Comparison of ENCODE assay signal across 9 cellular contexts in genomic region chr9:116153765-116154333, GRCh38. TPM values are rescaled to one million over a fixed set of nuclear protein-coding genes. Genes with fewer than 3 reads are reported as not detected.
DNase-seq lines count a peak whose midpoint lies in the region; TF ChIP-seq lines count a peak whose summit lies in the region.
"Had no signal": no experiment of that assay in that cellular context is flagged by ENCODE, and none has a peak within 500 bp of the region (broad histone marks: within the 10 kb centered on the region; RNA-seq: fewer than 3 reads in every experiment).

A gene with protein sequence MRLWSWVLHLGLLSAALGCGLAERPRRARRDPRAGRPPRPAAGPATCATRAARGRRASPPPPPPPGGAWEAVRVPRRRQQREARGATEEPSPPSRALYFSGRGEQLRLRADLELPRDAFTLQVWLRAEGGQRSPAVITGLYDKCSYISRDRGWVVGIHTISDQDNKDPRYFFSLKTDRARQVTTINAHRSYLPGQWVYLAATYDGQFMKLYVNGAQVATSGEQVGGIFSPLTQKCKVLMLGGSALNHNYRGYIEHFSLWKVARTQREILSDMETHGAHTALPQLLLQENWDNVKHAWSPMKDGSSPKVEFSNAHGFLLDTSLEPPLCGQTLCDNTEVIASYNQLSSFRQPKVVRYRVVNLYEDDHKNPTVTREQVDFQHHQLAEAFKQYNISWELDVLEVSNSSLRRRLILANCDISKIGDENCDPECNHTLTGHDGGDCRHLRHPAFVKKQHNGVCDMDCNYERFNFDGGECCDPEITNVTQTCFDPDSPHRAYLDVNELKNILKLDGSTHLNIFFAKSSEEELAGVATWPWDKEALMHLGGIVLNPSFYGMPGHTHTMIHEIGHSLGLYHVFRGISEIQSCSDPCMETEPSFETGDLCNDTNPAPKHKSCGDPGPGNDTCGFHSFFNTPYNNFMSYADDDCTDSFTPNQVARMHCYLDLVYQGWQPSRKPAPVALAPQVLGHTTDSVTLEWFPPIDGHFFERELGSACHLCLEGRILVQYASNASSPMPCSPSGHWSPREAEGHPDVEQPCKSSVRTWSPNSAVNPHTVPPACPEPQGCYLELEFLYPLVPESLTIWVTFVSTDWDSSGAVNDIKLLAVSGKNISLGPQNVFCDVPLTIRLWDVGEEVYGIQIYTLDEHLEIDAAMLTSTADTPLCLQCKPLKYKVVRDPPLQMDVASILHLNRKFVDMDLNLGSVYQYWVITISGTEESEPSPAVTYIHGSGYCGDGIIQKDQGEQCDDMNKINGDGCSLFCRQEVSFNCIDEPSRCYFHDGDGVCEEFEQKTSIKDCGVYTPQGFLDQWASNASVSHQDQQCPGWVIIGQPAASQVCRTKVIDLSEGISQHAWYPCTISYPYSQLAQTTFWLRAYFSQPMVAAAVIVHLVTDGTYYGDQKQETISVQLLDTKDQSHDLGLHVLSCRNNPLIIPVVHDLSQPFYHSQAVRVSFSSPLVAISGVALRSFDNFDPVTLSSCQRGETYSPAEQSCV (N-terminal part only) (plus strand): TSS chr9:116153791. CDS start chr9:116154173, 382 bp downstream.

- TF ChIP-seq CTCF in tibial artery (IDR thresholded peaks at IDR 0.05) = no peak

- peak within 1 kb of the TSS; percentile 44 for H3K4ac ChIP-seq in mesendoderm (ENCODE audit: low read depth, low read length)

- no peak within 1 kb of the TSS for H3K23ac ChIP-seq in mesendoderm (ENCODE audit: low read length)

- peak within 1 kb of the TSS; percentile 94 for H3K18ac ChIP-seq in mesendoderm (ENCODE audit: low read length)

- H4K5ac ChIP-seq in mesendoderm (ENCODE audit: low read length) = no peak within 1 kb of the TSS

- H3K9me3 ChIP-seq in tibial artery = no peaks in the 10 kb centered on the region

- no peak within 1 kb of the TSS for H2AK5ac ChIP-seq in mesendoderm (ENCODE audit: low read length)

- no peak within 1 kb of the TSS for H4K8ac ChIP-seq in mesendoderm (ENCODE audit: low read depth, low read length)

- peak; percentile 51 for DNase-seq in NCI-H748 (lab: John Stamatoyannopoulos, UW; ENCODE audit: unreplicated experiment)
- DNase-seq in NCI-H748 treated with DMSO at 0.1 percent for 48 hours (lab: John Stamatoyannopoulos, UW) = no peak
- DNase-seq in ecto neural progenitor cell (ENCODE audit: low spot score) = peak; percentile 57
- DNase-seq in mesendoderm = no peak
- DNase-seq in tibial artery = no peak
- DNase-seq in amniotic stem cell (lab: John Stamatoyannopoulos, UW) = no peak
- no peak for DNase-seq in NCI-H1436 treated with DMSO at 0.1 percent for 48 hours (lab: John Stamatoyannopoulos, UW)
- DNase-seq in iPS-NIHi7 (ENCODE audit: extremely low spot score) = no peak

- no peak within 1 kb of the TSS for H2BK5ac ChIP-seq in mesendoderm (ENCODE audit: low read length)

- WGBS in mesendoderm (ENCODE audit: extremely low coverage, insufficient coverage, low lambda C conversion rate) = no CpG with 5 or more reads among the region's 41 CpGs

- H3K56ac ChIP-seq in mesendoderm (ENCODE audit: low read length) = peak within 1 kb of the TSS; percentile 71

- H3K36me3 ChIP-seq in mesendoderm (ENCODE audit: control insufficient read depth, insufficient read depth, low read length) (no peaks in the 10 kb centered on the region), tibial artery (no peaks in the 10 kb centered on the region)

- H3K9ac ChIP-seq in mesendoderm (ENCODE audit: low read length) = peak within 1 kb of the TSS; percentile 20

- H3K27me3 ChIP-seq in mesendoderm (ENCODE audit: insufficient read depth, low read length, poor library complexity) (peaks cover 5% of the 10 kb centered on the region), tibial artery (no peaks in the 10 kb centered on the region)

- peak within 1 kb of the TSS; percentile 63 for H2BK120ac ChIP-seq in mesendoderm (ENCODE audit: low read depth, low read length)

- intact Hi-C loops in tibial artery (cut with DNase I; ENCODE audit: low total_unique reads) = loop anchor here (10.0 kb wide), 2 partner anchors 341 to 421 kb away; no protein-coding TSS in a partner anchor

- H3K4me3 ChIP-seq in mesendoderm (ENCODE audit: low read length) (no peak within 1 kb of the TSS), tibial artery (peak within 1 kb of the TSS; percentile 59 to 72)

- H3K4me2 ChIP-seq in mesendoderm (ENCODE audit: low read length) = peak within 1 kb of the TSS; percentile 27

- H3K27ac ChIP-seq in mesendoderm (ENCODE audit: low read depth, low read length) = no peak within 1 kb of the TSS
- peak within 1 kb of the TSS; percentile 81 to 84 for H3K27ac ChIP-seq in tibial artery
- H3K27ac ChIP-seq: C4-2B had no signal

- peak within 1 kb of the TSS; percentile 80 for H2BK15ac ChIP-seq in mesendoderm (replicated peaks; ENCODE audit: low read depth)

- H3K79me2 ChIP-seq in mesendoderm (ENCODE audit: control insufficient read depth, insufficient read depth, low read length) = no peaks in the 10 kb centered on the region

- H3K4me1 ChIP-seq in mesendoderm (ENCODE audit: control insufficient read depth, low read depth, low read length) (no peaks in the 10 kb centered on the region), tibial artery (peaks cover 0 to 51% (median 20%) of the 10 kb centered on the region in 4 donors)

- H3K79me1 ChIP-seq in mesendoderm (ENCODE audit: low read length) = no peaks in the 10 kb centered on the region

RNA-seq across cellular contexts. Expression of the gene that starts here (rescaled TPM):
- 0.28 TPM for polyA plus RNA-seq in mesendoderm (2013, experiment 1 of 2)
- polyA plus RNA-seq in mesendoderm (2013, experiment 2 of 2) = 0.28 TPM

Comparison
In these comparisons a context has a peak if more than half of its experiments do, and no peak if none do; other contexts are left out.
1. DNase-seq: peak in NCI-H748 (single experiment) and ecto neural progenitor cell (single experiment); none in NCI-H748 treated with DMSO at 0.1 percent for 48 hours (single experiment), mesendoderm (single experiment), tibial artery (0 of 2), amniotic stem cell (single experiment), NCI-H1436 treated with DMSO at 0.1 percent for 48 hours (single experiment) and iPS-NIHi7 (single experiment).